8 cellular contexts compared by ENCODE assay signal in the genomic region with DNA sequence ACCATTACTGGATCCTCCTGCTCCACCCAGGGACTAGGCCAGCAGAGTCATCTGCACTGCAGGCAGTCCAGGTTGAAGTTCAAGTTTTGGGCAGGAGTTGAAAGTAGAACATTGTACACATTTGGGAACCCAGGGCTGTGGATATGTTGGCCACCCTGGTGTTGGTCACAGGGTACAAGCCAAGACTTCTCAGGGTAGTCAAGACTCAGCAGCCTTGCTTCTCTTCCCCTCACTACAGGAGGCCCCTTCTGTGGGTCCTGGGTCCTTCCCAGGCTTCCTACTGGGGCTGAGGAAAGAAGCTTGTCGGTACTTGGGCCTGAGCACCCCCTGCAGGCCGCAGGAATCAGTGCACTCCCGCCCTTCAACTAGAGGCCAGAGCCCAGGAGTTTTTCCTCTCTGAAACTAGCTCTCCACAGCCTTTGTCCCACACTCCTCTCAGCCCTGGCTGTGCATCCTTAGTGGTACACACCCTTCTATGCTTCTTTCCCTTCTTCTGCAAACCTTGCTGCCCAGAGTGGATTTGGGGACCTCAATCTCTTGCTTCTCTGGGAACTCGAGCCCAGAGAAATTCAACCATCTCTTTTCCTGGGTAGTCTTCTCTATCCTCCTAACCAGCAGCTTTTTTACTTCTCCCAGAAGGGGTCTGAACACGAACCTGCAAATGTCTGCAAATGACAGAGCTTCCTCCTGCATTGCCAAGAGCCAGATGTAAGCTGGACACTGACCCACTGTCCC. TPM values are rescaled to one million over a fixed set of nuclear protein-coding genes. Genes with fewer than 3 reads are reported as not detected.
A peak's percentile ranks its signal among the peaks of the same experiment; 100 is the strongest.
DNase-seq lines count a peak whose midpoint lies in the region; ATAC-seq, FAIRE-seq and TF ChIP-seq lines count a peak whose summit lies in the region.

No MANE protein-coding gene starts in this region.

- H3K79me2 ChIP-seq in parathyroid adenoma: no peaks in the 10 kb centered on the region

- no peak overlapping the region for H3K4me2 ChIP-seq in parathyroid adenoma (ENCODE audit: low read length)

- FAIRE-seq in frontal cortex (lab: Jason Lieb, UNC): no peak
- no peak for FAIRE-seq in urothelium cell line (lab: Jason Lieb, UNC)

- H3K4me1 ChIP-seq in Peyer's patch: peaks cover 0 to 4% (median under 1%) of the 10 kb centered on the region in 4 donors
- H3K4me1 ChIP-seq in parathyroid adenoma: no peaks in the 10 kb centered on the region

- no peaks in the 10 kb centered on the region for H3K27me3 ChIP-seq in Peyer's patch
- H3K27me3 ChIP-seq in parathyroid adenoma (ENCODE audit: control insufficient read depth, insufficient read depth, low read length): no peaks in the 10 kb centered on the region

- no peak overlapping the region for H3K27ac Mint-ChIP-seq in activated T-helper 17 cell treated with anti-CD3 and anti-CD28 coated beads, Interleukin-2, amount 50 U/mL, for 72 hours

- no peak for TF ChIP-seq POLR2A in Peyer's patch (IDR thresholded peaks at IDR 0.05)

- H3K27ac ChIP-seq in Peyer's patch (no peak overlapping the region), parathyroid adenoma (no peak overlapping the region)

- no peaks in the 10 kb centered on the region for H3K36me3 Mint-ChIP-seq in activated T-helper 17 cell treated with anti-CD3 and anti-CD28 coated beads, Interleukin-2, amount 50 U/mL, for 72 hours (ENCODE audit: low read depth)

- no peaks in the 10 kb centered on the region for H3K4me1 Mint-ChIP-seq in activated T-helper 17 cell treated with anti-CD3 and anti-CD28 coated beads, Interleukin-2, amount 50 U/mL, for 72 hours

- H3K9me3 Mint-ChIP-seq in activated T-helper 17 cell treated with anti-CD3 and anti-CD28 coated beads, Interleukin-2, amount 50 U/mL, for 72 hours: no peaks in the 10 kb centered on the region

- peak; percentile 81 for ATAC-seq in GM18907 (IDR thresholded peaks at IDR 0.05; ENCODE audit: unreplicated experiment)
- peak; percentile 73 for ATAC-seq in HG03139 (IDR thresholded peaks at IDR 0.05; ENCODE audit: unreplicated experiment)
- peak; percentile 85 for ATAC-seq in activated T-helper 17 cell treated with anti-CD3 and anti-CD28 coated beads, Interleukin-2, amount 50 U/mL, for 72 hours (replicated peaks)

- H3K36me3 ChIP-seq in Peyer's patch (peaks cover 0 to 7% (median 0%) of the 10 kb centered on the region in 3 donors), parathyroid adenoma (ENCODE audit: control insufficient read depth, insufficient read depth, low read length) (no peaks in the 10 kb centered on the region)

- TF ChIP-seq CTCF in Peyer's patch (IDR thresholded peaks at IDR 0.05) (peak; percentile 68 to 79 (median 76)), parathyroid adenoma (IDR thresholded peaks at IDR 0.05) (peak; percentile 62)

- DNase-seq in Ammon's horn (ENCODE audit: low spot score): peak; percentile 85
- peak; percentile 51 to 73 (median 67) for DNase-seq in Peyer's patch
- DNase-seq in frontal cortex (ENCODE audit: low spot score in 2 of 2): peak; percentile 59 to 71
- peak; percentile 67 for DNase-seq in urothelium cell line (ENCODE audit: low spot score)

- H2AFZ ChIP-seq in parathyroid adenoma: no peak overlapping the region

- H3K4me3 Mint-ChIP-seq in activated T-helper 17 cell treated with anti-CD3 and anti-CD28 coated beads, Interleukin-2, amount 50 U/mL, for 72 hours: no peak overlapping the region

- H3K4me3 ChIP-seq in Peyer's patch: no peak overlapping the region
- H3K4me3 ChIP-seq in parathyroid adenoma (ENCODE audit: low read depth, low read length): no peak overlapping the region

- no peaks in the 10 kb centered on the region for H3K9me3 ChIP-seq in Peyer's patch
- H3K9me3 ChIP-seq in parathyroid adenoma (ENCODE audit: control insufficient read depth, low read length): no peaks in the 10 kb centered on the region

- no peaks in the 10 kb centered on the region for H3K27me3 Mint-ChIP-seq in activated T-helper 17 cell treated with anti-CD3 and anti-CD28 coated beads, Interleukin-2, amount 50 U/mL, for 72 hours

- H3K9ac ChIP-seq in parathyroid adenoma: no peak overlapping the region

RNA-seq across cellular contexts. Expression of gene HPX, which starts 2.6 kb away (rescaled TPM):
- 10 to 100 TPM in 1 of 4 donors, 1 to 10 TPM in 2, not detected in 1; 2.2 to 10.1 (median 5.3) TPM for total RNA-seq in Peyer's patch
- 1 to 10 TPM in 1 of 2 donors, under 1 TPM in 1; 0.58 to 1.3 TPM for total RNA-seq in activated T-helper 17 cell treated with anti-CD3 and anti-CD28 coated beads, Interleukin-2, amount 50 U/mL, for 72 hours
- 0.82 TPM for total RNA-seq in frontal cortex

RNA-seq across cellular contexts. Expression of gene APBB1, which starts 24.5 kb away (rescaled TPM):
- 10 to 100 TPM in 3 of 4 donors, 1 to 10 TPM in 1; 9.8 to 31.4 (median 15.0) TPM for total RNA-seq in Peyer's patch
- 10 to 100 TPM; 46.1 to 62.5 TPM for total RNA-seq in activated T-helper 17 cell treated with anti-CD3 and anti-CD28 coated beads, Interleukin-2, amount 50 U/mL, for 72 hours
- 293 TPM for total RNA-seq in frontal cortex

RNA-seq across cellular contexts. Expression of gene TRIM3, which starts 30.3 kb away (rescaled TPM):
- total RNA-seq in Peyer's patch: 100 to 1,000 TPM in 3 of 4 donors, 10 to 100 TPM in 1; 21.5 to 159 (median 123) TPM
- total RNA-seq in activated T-helper 17 cell treated with anti-CD3 and anti-CD28 coated beads, Interleukin-2, amount 50 U/mL, for 72 hours: 10 to 100 TPM in 1 of 2 donors, 1 to 10 TPM in 1; 7.0 to 10.7 TPM
- 40.4 TPM for total RNA-seq in frontal cortex

RNA-seq across cellular contexts. Expression of gene ARFIP2, which starts 37.7 kb away (rescaled TPM):
- total RNA-seq in Peyer's patch (100 to 1,000 TPM; 104 to 140 (median 133) TPM), frontal cortex (25.3 TPM)
- 10 to 100 TPM; 44.0 to 48.8 TPM for total RNA-seq in activated T-helper 17 cell treated with anti-CD3 and anti-CD28 coated beads, Interleukin-2, amount 50 U/mL, for 72 hours

RNA-seq across cellular contexts. Expression of gene TIMM10B, which starts 37.9 kb away (rescaled TPM):
- total RNA-seq in Peyer's patch: 10 to 100 TPM; 57.1 to 73.3 (median 66.6) TPM
- 10 to 100 TPM; 42.7 to 43.7 TPM for total RNA-seq in activated T-helper 17 cell treated with anti-CD3 and anti-CD28 coated beads, Interleukin-2, amount 50 U/mL, for 72 hours
- 21.2 TPM for total RNA-seq in frontal cortex
